22 cellular contexts compared by ENCODE assay signal in the genomic region with DNA sequence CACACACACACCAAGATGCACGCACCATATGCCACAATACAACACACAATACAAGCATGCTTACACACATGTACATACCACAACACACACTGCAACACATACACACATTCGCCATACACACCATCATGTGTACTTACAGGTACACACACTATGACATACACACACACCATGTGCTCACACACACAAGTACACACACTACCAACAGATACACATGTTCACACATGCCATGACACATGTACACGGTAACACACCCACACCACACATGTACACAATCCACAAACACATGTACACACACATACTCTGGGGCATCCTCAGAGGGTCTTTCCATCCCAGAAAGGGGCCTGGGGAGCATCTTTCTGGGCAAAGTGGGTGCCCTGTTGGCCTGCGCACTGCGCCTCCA.
"Had no signal": no experiment of that assay in that cellular context is flagged by ENCODE, and none has a peak within 500 bp of the region (broad histone marks: within the 10 kb centered on the region; RNA-seq: fewer than 3 reads in every experiment).

No MANE protein-coding gene starts in this region.

- H3K9me3 ChIP-seq: SJCRH30, SK-N-SH had no signal

- H3K27ac ChIP-seq: SJCRH30, VCaP had no signal

- H3K9ac ChIP-seq: SK-N-SH had no signal

- DNase-seq: activated CD4-positive, alpha-beta memory T cell treated with anti-CD3 and anti-CD28 coated beads, Interleukin-2, amount 10 ng/mL, durations not matched to agents 7 days and 5 days; activated CD4-positive, alpha-beta T cell treated with anti-CD3 and anti-CD28 coated beads for 36 hours; activated CD4-positive, alpha-beta T cell treated with anti-CD3 and anti-CD28 coated beads, Interleukin-2, amount 50 U/mL, for 1 hour; activated CD8-positive, alpha-beta memory T cell treated with anti-CD3 and anti-CD28 coated beads, Interleukin-2, amount 50 U/mL, for 4 hours; activated gamma-delta T cell treated with Interleukin-2 at 50 U/mL for 16 hours; activated naive CD4-positive, alpha-beta T cell treated with anti-CD3 and anti-CD28 coated beads, Interleukin-2, amount 10 ng/mL, durations not matched to agents 7 days and 5 days; activated naive CD8-positive, alpha-beta T cell treated with anti-CD3 and anti-CD28 coated beads for 36 hours; activated T-cell treated with anti-CD3 and anti-CD28 coated beads, Interleukin-2, amount 50 U/mL, for 72 hours; caudate nucleus; NCI-H1092 treated with DMSO at 0.1 percent for 48 hours; NCI-H1436; NCI-H1694 treated with DMSO at 0.1 percent for 48 hours; NCI-H2081; NCI-H510A treated with DMSO at 0.1 percent for 48 hours; NK-92 treated with Interleukin-12 subunit alpha and Interleukin-12 subunit beta, amount 100 ng/mL, for 24 hours; OCI-M1; RPMI8226; SJCRH30; SK-N-SH; T-helper 1 cell had no signal

- H3K27me3 ChIP-seq: SJCRH30 had no signal

- H3K4me2 ChIP-seq: SK-N-SH had no signal

- ATAC-seq: activated CD4-positive, alpha-beta T cell treated with anti-CD3 and anti-CD28 coated beads for 36 hours; activated T-cell treated with anti-CD3 and anti-CD28 coated beads, Interleukin-2, amount 50 U/mL, for 72 hours; Panc1 had no signal

- H3K36me3 ChIP-seq: SJCRH30 had no signal

- H3K4me1 ChIP-seq: SJCRH30 had no signal

- H3K4me3 ChIP-seq: SJCRH30 had no signal
